Comparison of ENCODE assay signal across 30 cellular contexts in genomic region chr6:19427548-19427947, GRCh38.
"Had no signal": no experiment of that assay in that cellular context is flagged by ENCODE, and none has a peak within 500 bp of the region (broad histone marks: within the 10 kb centered on the region; RNA-seq: fewer than 3 reads in every experiment).

No MANE protein-coding gene starts in this region.

- H3K36me3 Mint-ChIP-seq: activated CD4-positive, alpha-beta memory T cell treated with anti-CD3 and anti-CD28 coated beads for 36 hours; activated naive CD4-positive, alpha-beta T cell treated with anti-CD3 and anti-CD28 coated beads, Interleukin-2, amount 50 U/mL, for 72 hours; activated naive CD8-positive, alpha-beta T cell treated with anti-CD3 and anti-CD28 coated beads for 36 hours; brain had no signal

- H3K9me3 ChIP-seq: adrenal gland had no signal

- H3K4me3 Mint-ChIP-seq: activated B cell treated with CpG ODN at 0.5 μM for 24 hours; activated CD4-positive, alpha-beta memory T cell treated with anti-CD3 and anti-CD28 coated beads for 36 hours; activated CD4-positive, alpha-beta T cell treated with anti-CD3 and anti-CD28 coated beads, Interleukin-2, amount 10 ng/mL, durations not matched to agents 24 days and 14 days; activated CD8-positive, alpha-beta T cell treated with anti-CD3 and anti-CD28 coated beads for 36 hours; activated naive CD4-positive, alpha-beta T cell treated with anti-CD3 and anti-CD28 coated beads for 36 hours; activated naive CD8-positive, alpha-beta T cell treated with anti-CD3 and anti-CD28 coated beads for 36 hours; activated T-cell treated with anti-CD3 and anti-CD28 coated beads, Interleukin-2, amount 50 U/mL, for 24 hours; brain; T-helper 1 cell treated with Interleukin-12 subunit alpha and Interleukin-12 subunit beta and Interleukin-4 antibody, amounts not matched to agents 30 μg/mL and 1 μg/mL, for 36 hours; T-helper 2 cell treated with Interferon-gamma antibody and Interleukin-4, amounts not matched to agents 5 μg/mL and 100 μg/mL, for 36 hours had no signal

- H3K36me3 ChIP-seq: adrenal gland had no signal

- DNase-seq: activated B cell treated with CpG ODN at 0.5 μM for 24 hours; activated CD4-positive, alpha-beta memory T cell treated with anti-CD3 and anti-CD28 coated beads for 36 hours; activated CD4-positive, alpha-beta T cell treated with anti-CD3 and anti-CD28 coated beads for 4 hours; activated CD4-positive, alpha-beta T cell treated with anti-CD3 and anti-CD28 coated beads, Interleukin-2, amount 10 ng/mL, durations not matched to agents 24 days and 14 days; activated CD4-positive, alpha-beta T cell treated with anti-CD3 and anti-CD28 coated beads, Interleukin-2, amount 50 U/mL, for 1 hour; activated CD4-positive, alpha-beta T cell treated with anti-CD3 and anti-CD28 coated beads, Interleukin-2, amount 50 U/mL, for 4 hours; activated CD4-positive, CD25-positive, alpha-beta regulatory T cell treated with anti-CD3 and anti-CD28 coated beads, Interleukin-2, amount 50 U/mL, for 72 hours; activated CD8-positive, alpha-beta memory T cell treated with anti-CD3 and anti-CD28 coated beads, Interleukin-2, amount 50 U/mL, for 4 hours; activated CD8-positive, alpha-beta T cell treated with anti-CD3 and anti-CD28 coated beads for 36 hours; activated effector memory CD4-positive, alpha-beta T cell treated with anti-CD3 and anti-CD28 coated beads, Interleukin-2, amount 50 U/mL, for 16 hours; activated gamma-delta T cell treated with Interleukin-2 at 50 U/mL for 16 hours; activated naive CD4-positive, alpha-beta T cell; activated naive CD4-positive, alpha-beta T cell treated with anti-CD3 and anti-CD28 coated beads for 36 hours; activated naive CD4-positive, alpha-beta T cell treated with anti-CD3 and anti-CD28 coated beads, Interleukin-2, amount 50 U/mL, for 16 hours; activated naive CD8-positive, alpha-beta T cell treated with anti-CD3 and anti-CD28 coated beads for 36 hours; activated T-cell treated with anti-CD3 and anti-CD28 coated beads, Interleukin-2, amount 50 U/mL, for 24 hours; activated T-cell treated with anti-CD3 and anti-CD28 coated beads, Interleukin-2, amount 50 U/mL, for 48 hours; adrenal gland; amniotic stem cell; aorta; central memory CD4-positive, alpha-beta T cell; T-helper 1 cell; T-helper 2 cell; T-helper 9 cell had no signal

- H3K27me3 Mint-ChIP-seq: activated B cell treated with CpG ODN at 0.5 μM for 24 hours; activated CD4-positive, alpha-beta memory T cell treated with anti-CD3 and anti-CD28 coated beads for 36 hours; activated CD4-positive, alpha-beta T cell treated with anti-CD3 and anti-CD28 coated beads, Interleukin-2, amount 10 ng/mL, durations not matched to agents 24 days and 14 days; activated CD8-positive, alpha-beta T cell treated with anti-CD3 and anti-CD28 coated beads for 36 hours; activated naive CD8-positive, alpha-beta T cell treated with anti-CD3 and anti-CD28 coated beads for 36 hours; activated T-cell treated with anti-CD3 and anti-CD28 coated beads, Interleukin-2, amount 50 U/mL, for 24 hours had no signal

- H3K4me3 ChIP-seq: adrenal gland had no signal

- ATAC-seq: activated CD8-positive, alpha-beta T cell treated with anti-CD3 and anti-CD28 coated beads for 36 hours; activated naive CD4-positive, alpha-beta T cell treated with anti-CD3 and anti-CD28 coated beads, Interleukin-2, amount 50 U/mL, for 72 hours had no signal

- H3K27me3 ChIP-seq: adrenal gland had no signal

- H3K4me1 Mint-ChIP-seq: activated B cell treated with CpG ODN at 0.5 μM for 24 hours; activated CD4-positive, alpha-beta T cell treated with anti-CD3 and anti-CD28 coated beads, Interleukin-2, amount 10 ng/mL, durations not matched to agents 24 days and 14 days; activated naive CD8-positive, alpha-beta T cell treated with anti-CD3 and anti-CD28 coated beads for 36 hours had no signal

- H3K27ac Mint-ChIP-seq: activated B cell treated with CpG ODN at 0.5 μM for 24 hours; activated CD4-positive, alpha-beta memory T cell treated with anti-CD3 and anti-CD28 coated beads for 36 hours; activated CD4-positive, alpha-beta T cell treated with anti-CD3 and anti-CD28 coated beads, Interleukin-2, amount 10 ng/mL, durations not matched to agents 24 days and 14 days; activated CD8-positive, alpha-beta T cell treated with anti-CD3 and anti-CD28 coated beads for 36 hours; activated naive CD4-positive, alpha-beta T cell treated with anti-CD3 and anti-CD28 coated beads for 36 hours; activated naive CD4-positive, alpha-beta T cell treated with anti-CD3 and anti-CD28 coated beads, Interleukin-2, amount 50 U/mL, for 72 hours; activated naive CD8-positive, alpha-beta T cell treated with anti-CD3 and anti-CD28 coated beads for 36 hours; activated T-cell treated with anti-CD3 and anti-CD28 coated beads, Interleukin-2, amount 50 U/mL, for 24 hours; brain; T-helper 1 cell treated with Interleukin-12 subunit alpha and Interleukin-12 subunit beta and Interleukin-4 antibody, amounts not matched to agents 30 μg/mL and 1 μg/mL, for 36 hours; T-helper 2 cell treated with Interferon-gamma antibody and Interleukin-4, amounts not matched to agents 5 μg/mL and 100 μg/mL, for 36 hours had no signal

- H3K27ac ChIP-seq: adrenal gland, VCaP had no signal

- H3K4me1 ChIP-seq: adrenal gland had no signal

- FAIRE-seq: TTC549 had no signal

- H3K9me3 Mint-ChIP-seq: activated CD4-positive, alpha-beta T cell treated with anti-CD3 and anti-CD28 coated beads, Interleukin-2, amount 10 ng/mL, durations not matched to agents 24 days and 14 days; T-helper 1 cell treated with Interleukin-12 subunit alpha and Interleukin-12 subunit beta and Interleukin-4 antibody, amounts not matched to agents 30 μg/mL and 1 μg/mL, for 36 hours had no signal
